Comparison of ENCODE assay signal across 22 cellular contexts in genomic region chr1:44273560-44274292, GRCh38.
"Had no signal": no experiment of that assay in that cellular context is flagged by ENCODE, and none has a peak within 500 bp of the region (broad histone marks: within the 10 kb centered on the region; RNA-seq: fewer than 3 reads in every experiment).

No MANE protein-coding gene starts in this region.

- H3K9me3 ChIP-seq: adrenal gland, left lung, sigmoid colon, thoracic aorta, vagina had no signal

- H3K27ac Mint-ChIP-seq: activated naive CD8-positive, alpha-beta T cell; mesothelial cell of epicardium; natural killer cell treated with Interleukin-12 subunit alpha and Interleukin-12 subunit beta and Interleukin-15 and Interleukin-18, amount 100 ng/mL, for 72 hours; progenitor cell of endocrine pancreas; type B pancreatic cell had no signal

- ATAC-seq: foreskin keratinocyte; natural killer cell treated with Interleukin-12 subunit alpha and Interleukin-12 subunit beta and Interleukin-15 and Interleukin-18, amount 100 ng/mL, for 72 hours had no signal

- H3K27me3 Mint-ChIP-seq: activated naive CD8-positive, alpha-beta T cell; natural killer cell treated with Interleukin-12 subunit alpha and Interleukin-12 subunit beta and Interleukin-15 and Interleukin-18, amount 100 ng/mL, for 72 hours; progenitor cell of endocrine pancreas; type B pancreatic cell had no signal

- H3K4me3 ChIP-seq: adrenal gland, left lung, sigmoid colon, smooth muscle cell, thoracic aorta, vagina had no signal

- DNase-seq: activated CD4-positive, alpha-beta T cell treated with anti-CD3 and anti-CD28 coated beads for 1 hour; activated gamma-delta T cell treated with Interleukin-2 at 50 U/mL for 16 hours; activated T-cell treated with anti-CD3 and anti-CD28 coated beads, Interleukin-2, amount 50 U/mL, for 1 hour; adrenal gland; central memory CD4-positive, alpha-beta T cell; dermis blood vessel endothelial cell; effector CD8-positive, alpha-beta T cell; foreskin keratinocyte; immature natural killer cell; left lung; retina; sigmoid colon; stimulated activated CD4-positive, alpha-beta T cell treated with anti-CD3 and anti-CD28 coated beads, Interleukin-4, amount 100 ng/mL, for 1 hour; stimulated activated naive CD4-positive, alpha-beta T cell treated with Interleukin-2 at 50 U/mL for 16 hours had no signal

- H3K36me3 ChIP-seq: adrenal gland, left lung, thoracic aorta, vagina had no signal

- H3K27me3 ChIP-seq: adrenal gland, foreskin keratinocyte, left lung, sigmoid colon, vagina had no signal

- H3K36me3 Mint-ChIP-seq: mesothelial cell of epicardium; natural killer cell treated with Interleukin-12 subunit alpha and Interleukin-12 subunit beta and Interleukin-15 and Interleukin-18, amount 100 ng/mL, for 72 hours had no signal

- H3K4me3 Mint-ChIP-seq: activated naive CD8-positive, alpha-beta T cell; immature natural killer cell; mesothelial cell of epicardium; natural killer cell treated with Interleukin-12 subunit alpha and Interleukin-12 subunit beta and Interleukin-15 and Interleukin-18, amount 100 ng/mL, for 72 hours; type B pancreatic cell had no signal

- H3K9me3 Mint-ChIP-seq: immature natural killer cell; mesothelial cell of epicardium; natural killer cell treated with Interleukin-12 subunit alpha and Interleukin-12 subunit beta and Interleukin-15 and Interleukin-18, amount 100 ng/mL, for 72 hours; type B pancreatic cell had no signal

- H3K27ac ChIP-seq: adrenal gland, foreskin keratinocyte, left lung, sigmoid colon, thoracic aorta, vagina had no signal
